ENCODE assay signal across 1 cellular context in the genomic region with DNA sequence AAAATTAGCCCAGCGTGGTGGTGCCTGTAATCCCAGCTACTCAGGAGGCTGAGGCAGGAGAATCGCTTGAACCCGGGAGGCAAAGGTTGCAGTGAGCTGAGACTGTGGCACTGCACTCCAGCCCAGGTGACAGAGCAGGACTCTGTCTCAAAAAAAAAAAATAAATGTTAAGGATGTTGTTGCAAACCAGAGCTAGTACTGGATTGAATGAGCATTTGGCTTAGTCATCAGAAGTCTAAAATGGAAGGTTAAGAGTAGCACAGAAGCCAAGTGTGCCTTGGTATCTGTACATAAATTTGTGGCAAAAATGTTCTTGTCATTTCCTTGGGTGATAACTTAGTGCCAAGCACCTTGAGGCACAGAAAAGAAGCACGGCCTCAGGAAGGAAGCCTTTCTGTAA.
TF ChIP-seq lines count a peak whose summit lies in the region.

No MANE protein-coding gene starts in this region.

TF ChIP-seq in K562, 482 proteins besides CTCF, POLR2A, EP300 and RAD21:
- 0 out of 2 replicates have a peak, but pooled peaks have one; percentile 11 for TF ChIP-seq C11orf30 (IDR thresholded peaks at IDR 0.05; ENCODE audit: low read depth)
- TF ChIP-seq SIN3B (IDR thresholded peaks at IDR 0.05; ENCODE audit: low read depth), result no peak
- peak; percentile 32; the same call in 1 of the 2 replicates for TF ChIP-seq ZNF316 (IDR thresholded peaks at IDR 0.05)
